ENCODE assay signal across 1 cellular context in genomic region chr22:42303304-42304020, GRCh38.
TF ChIP-seq lines count a peak whose summit lies in the region.

No MANE protein-coding gene starts in this region.

TF ChIP-seq in HEK293, 187 proteins besides CTCF, POLR2A, EP300 and RAD21 (continued from another document):
- no peak for TF ChIP-seq ZNF518A (tag by site-specific recombination; conservative IDR thresholded peaks at IDR 0.05; ENCODE audit: low read depth)
- peak; percentile 61 for TF ChIP-seq ZNF366 (tag by site-specific recombination; conservative IDR thresholded peaks at IDR 0.05)
- 0 out of 2 replicates have a peak, but pooled peaks have one; percentile 18 for TF ChIP-seq KLF9 (tag by site-specific recombination; IDR thresholded peaks at IDR 0.05; ENCODE audit: low read depth)
- TF ChIP-seq HOXD13 (CRISPR knock-in tag; IDR thresholded peaks at IDR 0.05; ENCODE audit: borderline replicate concordance): no peak
- no peak for TF ChIP-seq SCRT2 (tag by site-specific recombination; IDR thresholded peaks at IDR 0.05)
